ENCODE assay signal across 8 cellular contexts in genomic region chr12:82527165-82527780, GRCh38.
A peak's percentile ranks its signal among the peaks of the same experiment; 100 is the strongest.
DNase-seq lines count a peak whose midpoint lies in the region; ATAC-seq and TF ChIP-seq lines count a peak whose summit lies in the region.

No MANE protein-coding gene starts in this region.

- no peak for TF ChIP-seq POLR2A in spleen (IDR thresholded peaks at IDR 0.05)

- WGBS in hepatocyte (ENCODE audit: low lambda C conversion rate, missing lambda C conversion rate) = 15% methylated on average over 5 of the region's 5 CpGs
- WGBS in spleen, 5 donors = 9 to 13% (median 10%) methylated on average over 5 of the region's 5 CpGs

- H3K36me3 ChIP-seq in adipocyte (ENCODE audit: control insufficient read depth, insufficient read depth, low read length, severe bottlenecking) (no peaks in the 10 kb centered on the region), hepatocyte (replicated peaks; ENCODE audit: insufficient read depth, low read depth) (no peaks in the 10 kb centered on the region), spleen (no peaks in the 10 kb centered on the region)

- H3K4me1 ChIP-seq in adipocyte (ENCODE audit: control insufficient read depth, insufficient read depth, low read length) = peaks cover 8% of the 10 kb centered on the region
- H3K4me1 ChIP-seq in hepatocyte (ENCODE audit: insufficient read depth) = peaks cover 7% of the 10 kb centered on the region
- H3K4me1 ChIP-seq in spleen = no peaks in the 10 kb centered on the region

- DNase-seq in COR-L47 (lab: John Stamatoyannopoulos, UW) (peak; percentile 52), NCI-H2227 (lab: John Stamatoyannopoulos, UW; ENCODE audit: unreplicated experiment) (peak; percentile 70), adipocyte (ENCODE audit: low read depth) (peak; percentile 86), hepatocyte (ENCODE audit: low spot score) (peak; percentile 83), spleen (no peak)

- H3K9ac ChIP-seq in adipocyte (ENCODE audit: low read length) = no peak overlapping the region

- H3K4me2 ChIP-seq in hepatocyte = no peak overlapping the region

- no peaks in the 10 kb centered on the region for H4K20me1 ChIP-seq in hepatocyte (ENCODE audit: insufficient read depth, poor library complexity, severe bottlenecking)

- H3K27me3 ChIP-seq in adipocyte (replicated peaks; ENCODE audit: control insufficient read depth, insufficient read depth, low read length) (no peaks in the 10 kb centered on the region), hepatocyte (no peaks in the 10 kb centered on the region), spleen (replicated peaks in 1 of 7) (peaks cover 0 to 7% (median 0%) of the 10 kb centered on the region in 7 donors)

- no peaks in the 10 kb centered on the region for H3K9me2 ChIP-seq in hepatocyte (replicated peaks; ENCODE audit: insufficient read depth)

- intact Hi-C loops in spleen (cut with DNase I; ENCODE audit: low total_unique reads) = loop anchor here (10.0 kb wide), 1 partner anchor 1978 kb away; no protein-coding TSS in a partner anchor

- no peaks in the 10 kb centered on the region for H3K79me2 ChIP-seq in hepatocyte

- no peak overlapping the region for H2AFZ ChIP-seq in hepatocyte

- H3K4me3 ChIP-seq in adipocyte (ENCODE audit: low read length) (no peak overlapping the region), hepatocyte (no peak overlapping the region), spleen (no peak overlapping the region)

- H3K9me3 ChIP-seq in adipocyte (ENCODE audit: control insufficient read depth, low read length) (no peaks in the 10 kb centered on the region), hepatocyte (ENCODE audit: low read depth) (no peaks in the 10 kb centered on the region), spleen (no peaks in the 10 kb centered on the region)

- H3K27ac ChIP-seq in hepatocyte (no peak overlapping the region), spleen (no peak overlapping the region)

- peak; percentile 96 for TF ChIP-seq CTCF in hepatocyte (IDR thresholded peaks at IDR 0.05; ENCODE audit: poor library complexity)
- peak in 9 of 11 experiments; percentile 38 to 72 (median 60) for TF ChIP-seq CTCF in spleen (IDR thresholded peaks at IDR 0.05 in 8 of 11, conservative IDR thresholded peaks at IDR 0.05 in 3 of 11)

- peak; percentile 69 for ATAC-seq in GM18867 (IDR thresholded peaks at IDR 0.05; ENCODE audit: unreplicated experiment)
- ATAC-seq in HG03103 (IDR thresholded peaks at IDR 0.05; ENCODE audit: low read depth, unreplicated experiment) = peak; percentile 60
- no peak for ATAC-seq in HG03457 (IDR thresholded peaks at IDR 0.05; ENCODE audit: unreplicated experiment)
